In genomic region chr2:237682901-237683670, GRCh38 we compare ENCODE assay signal across 18 cellular contexts. TPM values are rescaled to one million over a fixed set of nuclear protein-coding genes. Genes with fewer than 3 reads are reported as not detected.
DNase-seq lines count a peak whose midpoint lies in the region; ATAC-seq and TF ChIP-seq lines count a peak whose summit lies in the region.
"Had no signal": no experiment of that assay in that cellular context is flagged by ENCODE, and none has a peak within 500 bp of the region (broad histone marks: within the 10 kb centered on the region; RNA-seq: fewer than 3 reads in every experiment).

No MANE protein-coding gene starts in this region.

- 87% methylated on average over 7 of the region's 18 CpGs; no CpG with 5 or more reads in 1 of the 2 experiments for WGBS in IMR-90 (ENCODE audit: extremely low coverage in 2 of 2, insufficient read length in 1 of 2), 2 experiments
- 95 to 97% methylated on average over 17 to 18 of the region's 18 CpGs for WGBS in endodermal cell (ENCODE audit: insufficient coverage in 1 of 2, insufficient read length in 1 of 2), 2 experiments
- WGBS in liver = 62% methylated on average over 18 of the region's 18 CpGs
- WGBS in spleen, 5 donors = 80 to 91% (median 86%) methylated on average over 17 to 18 of the region's 18 CpGs

- peaks cover 12% of the 10 kb centered on the region for H3K4me1 ChIP-seq in IMR-90 (ENCODE audit: control insufficient read depth, insufficient read depth, low read length)
- no peaks in the 10 kb centered on the region for H3K4me1 ChIP-seq in endodermal cell (ENCODE audit: control insufficient read depth, insufficient read depth, low read length)
- peaks cover 0 to 5% (median under 1%) of the 10 kb centered on the region in 4 donors for H3K4me1 ChIP-seq in liver (ENCODE audit: control insufficient read depth in 4 of 4, insufficient read depth in 4 of 4, low read length in 3 of 4)
- peaks cover 13 to 40% (median 27%) of the 10 kb centered on the region in 6 donors for H3K4me1 ChIP-seq in spleen
- H3K4me1 ChIP-seq: neural progenitor cell had no signal

- no peak overlapping the region for H3K4me2 ChIP-seq in IMR-90 (ENCODE audit: low read depth, low read length)
- H3K4me2 ChIP-seq: neural progenitor cell had no signal

- BruUV-seq in IMR-90 (replicated peaks; lab: Mats Ljungman, UMichigan) = no TSS peak

- peaks cover 2% of the 10 kb centered on the region; the same call in 1 of the 2 replicates for H3K36me3 ChIP-seq in IMR-90 (ENCODE audit: control insufficient read depth, insufficient read depth, low read length)
- H3K36me3 ChIP-seq in endodermal cell (ENCODE audit: control insufficient read depth, insufficient read depth, low read length) = peaks cover 78% of the 10 kb centered on the region
- no peaks in the 10 kb centered on the region for H3K36me3 ChIP-seq in liver (ENCODE audit: control insufficient read depth in 4 of 4, insufficient read depth in 3 of 4, low read depth in 1 of 4, low read length in 3 of 4)
- peaks cover 0 to 5% (median 0%) of the 10 kb centered on the region in 6 donors for H3K36me3 ChIP-seq in spleen
- H3K36me3 ChIP-seq: neural progenitor cell had no signal

- CTCF ChIA-PET in IMR-90 (lab: Yijun Ruan, JAX) = interaction anchor here (2.8 kb wide), 1 partner anchor 10 kb away, joined by 16 read pairs; no protein-coding TSS in a partner anchor

- no peak for TF ChIP-seq RAD21 in IMR-90 (IDR thresholded peaks at IDR 0.05; ENCODE audit: low read length)
- no peak for TF ChIP-seq RAD21 in liver (IDR thresholded peaks at IDR 0.05)

- H3K9ac ChIP-seq in IMR-90 (ENCODE audit: low read depth, low read length) (no peak overlapping the region), endodermal cell (ENCODE audit: extremely low read depth, low read length, poor library complexity, severe bottlenecking) (no peak overlapping the region), liver (ENCODE audit: low read depth in 1 of 2, low read length in 2 of 2) (no peak overlapping the region)
- H3K9ac ChIP-seq: GM23248, neural progenitor cell had no signal

- in situ Hi-C loops in IMR-90 (cut with MboI; ENCODE audit: low sequenced_read_pairs) = no loop called here

- H2AK5ac ChIP-seq in IMR-90 (ENCODE audit: low read depth, low read length) = no peak overlapping the region

- dilution Hi-C loops in IMR-90 (cut with HindIII; ENCODE audit: low sequenced_read_pairs, unreplicated experiment) = no loop called here

- H2AFZ ChIP-seq in IMR-90 (replicated peaks; ENCODE audit: low read length, poor library complexity) = no peak overlapping the region
- H2AFZ ChIP-seq: GM23248, neural progenitor cell had no signal

- intact Hi-C loops in IMR-90 (cut with micrococcal nuclease) (no loop called here), spleen (cut with DNase I; ENCODE audit: low total_unique reads) (no loop called here)

- H3K23ac ChIP-seq in IMR-90 (ENCODE audit: low read depth, low read length) = no peak overlapping the region

- no peak overlapping the region for H3K27ac ChIP-seq in IMR-90 (ENCODE audit: insufficient read depth, low read length)
- no peak overlapping the region for H3K27ac ChIP-seq in endodermal cell (ENCODE audit: low read depth, low read length)
- H3K27ac ChIP-seq in liver (ENCODE audit: low read depth in 1 of 2, low read length in 2 of 2) = no peak overlapping the region
- no peak overlapping the region for H3K27ac ChIP-seq in spleen
- H3K27ac ChIP-seq: epithelial cell of prostate, GM23248, neural progenitor cell had no signal

- H3K27me3 ChIP-seq in IMR-90 (ENCODE audit: control insufficient read depth, insufficient read depth, low read length) (no peaks in the 10 kb centered on the region), endodermal cell (ENCODE audit: control insufficient read depth, insufficient read depth, low read length, poor library complexity, severe bottlenecking) (no peaks in the 10 kb centered on the region), liver (ENCODE audit: control insufficient read depth in 4 of 4, insufficient read depth in 4 of 4, low read length in 3 of 4) (no peaks in the 10 kb centered on the region), spleen (replicated peaks in 1 of 7) (no peaks in the 10 kb centered on the region)
- H3K27me3 ChIP-seq: neural progenitor cell had no signal

- H3K4me3 Mint-ChIP-seq in endodermal cell = no peak overlapping the region
- H3K4me3 Mint-ChIP-seq: neural progenitor cell; stimulated activated naive CD8-positive, alpha-beta T cell treated with anti-CD3 and anti-CD28 coated beads, Interleukin-15, Interleukin-2, amounts not matched to agents 100 ng/mL and 50 ng/mL, for 24 hours had no signal

- DNase-seq in IMR-90 (no peak), endodermal cell (peak; percentile 32), spleen (peak; percentile 54), EL (no peak)
- DNase-seq in activated CD4-positive, CD25-positive, alpha-beta regulatory T cell treated with anti-CD3 and anti-CD28 coated beads, Interleukin-2, amount 50 U/mL, for 72 hours = no peak
- DNase-seq: activated CD4-positive, alpha-beta T cell treated with anti-CD3 and anti-CD28 coated beads, Interleukin-2, amount 50 U/mL, for 1 hour; activated naive CD4-positive, alpha-beta T cell treated with Interleukin-2 at 50 U/mL for 16 hours; activated T-cell treated with anti-CD3 and anti-CD28 coated beads for 4 hours; GM23248; Karpas-422; NCI-H1417 treated with DMSO at 0.1 percent for 48 hours; NCI-H2171 had no signal

- no peak overlapping the region for H2BK20ac ChIP-seq in IMR-90 (ENCODE audit: low read depth, low read length)

- no peak overlapping the region for H2BK120ac ChIP-seq in IMR-90 (ENCODE audit: low read depth, low read length)

- H3K9me3 ChIP-seq in IMR-90 (ENCODE audit: control insufficient read depth, insufficient read depth, low read length) (no peaks in the 10 kb centered on the region), endodermal cell (ENCODE audit: control insufficient read depth, low read length) (peaks cover 13% of the 10 kb centered on the region), liver (ENCODE audit: control insufficient read depth in 4 of 4, low read length in 3 of 4) (no peaks in the 10 kb centered on the region), spleen (no peaks in the 10 kb centered on the region)

- H3K4me1 Mint-ChIP-seq in endodermal cell = peaks cover 1% of the 10 kb centered on the region

- no peak overlapping the region for H3K4me3 ChIP-seq in IMR-90 (ENCODE audit: insufficient read depth, low read depth, low read length)
- H3K4me3 ChIP-seq in endodermal cell (ENCODE audit: low read length) = no peak overlapping the region
- H3K4me3 ChIP-seq in liver (ENCODE audit: low read depth in 1 of 3, low read length in 3 of 3) = no peak overlapping the region
- H3K4me3 ChIP-seq in spleen = no peak overlapping the region
- H3K4me3 ChIP-seq: GM23248, neural progenitor cell had no signal

- no peaks in the 10 kb centered on the region for H3K27me3 Mint-ChIP-seq in endodermal cell (ENCODE audit: insufficient read depth)
- H3K27me3 Mint-ChIP-seq: stimulated activated naive CD8-positive, alpha-beta T cell treated with anti-CD3 and anti-CD28 coated beads, Interleukin-15, Interleukin-2, amounts not matched to agents 100 ng/mL and 50 ng/mL, for 24 hours had no signal

- no peak overlapping the region for H2BK15ac ChIP-seq in IMR-90 (ENCODE audit: low read depth, low read length)

- peaks cover 8% of the 10 kb centered on the region; the same call in 1 of the 2 replicates for H4K20me1 ChIP-seq in IMR-90 (ENCODE audit: insufficient read depth, low read length)

- no peak overlapping the region for H3K18ac ChIP-seq in IMR-90 (ENCODE audit: low read depth, low read length)

- H3K36me3 Mint-ChIP-seq in endodermal cell (ENCODE audit: low read depth) = peaks cover 65% of the 10 kb centered on the region

- H3K9me3 Mint-ChIP-seq in endodermal cell = peaks cover 11% of the 10 kb centered on the region
- H3K9me3 Mint-ChIP-seq: neural progenitor cell; stimulated activated naive CD8-positive, alpha-beta T cell treated with anti-CD3 and anti-CD28 coated beads, Interleukin-15, Interleukin-2, amounts not matched to agents 100 ng/mL and 50 ng/mL, for 24 hours had no signal

- no peak overlapping the region for H2AK9ac ChIP-seq in IMR-90 (replicated peaks; ENCODE audit: low read depth, low read length, poor library complexity)

- ATAC-seq in IMR-90 (ENCODE audit: low read depth) (no peak), GM18502 (IDR thresholded peaks at IDR 0.05; ENCODE audit: poor library complexity, unreplicated experiment) (no peak), HG03280 (IDR thresholded peaks at IDR 0.05; ENCODE audit: unreplicated experiment) (no peak)

- H4K8ac ChIP-seq in IMR-90 (ENCODE audit: low read depth in 2 of 2, low read length in 2 of 2) = no peak overlapping the region

- peaks cover 15% of the 10 kb centered on the region for H3K9me1 ChIP-seq in IMR-90 (ENCODE audit: insufficient read depth, low read length)

- H2BK5ac ChIP-seq in IMR-90 (ENCODE audit: low read depth, low read length, poor library complexity, severe bottlenecking) = no peak overlapping the region

- TF ChIP-seq CTCF in IMR-90 (conservative IDR thresholded peaks at IDR 0.05; ENCODE audit: low read depth, low read length) (no peak), endodermal cell (conservative IDR thresholded peaks at IDR 0.05) (no peak), liver (IDR thresholded peaks at IDR 0.05; ENCODE audit: low read depth, low read length, missing input control) (no peak), spleen (IDR thresholded peaks at IDR 0.05 in 8 of 11, conservative IDR thresholded peaks at IDR 0.05 in 3 of 11) (no peak)

- no peak overlapping the region for H3K4ac ChIP-seq in IMR-90 (ENCODE audit: low read depth, low read length)

- TF ChIP-seq POLR2A in IMR-90 (IDR thresholded peaks at IDR 0.05; ENCODE audit: low read depth, low read length) (no peak), spleen (IDR thresholded peaks at IDR 0.05) (no peak)

- H4K5ac ChIP-seq in IMR-90 (ENCODE audit: low read depth, low read length) = no peak overlapping the region

- H3K14ac ChIP-seq in IMR-90 (replicated peaks; ENCODE audit: low read depth, low read length) = no peak overlapping the region

- H3K79me1 ChIP-seq in IMR-90 (ENCODE audit: low read depth in 1 of 2, low read length in 2 of 2) = peaks cover 29 to 77% of the 10 kb centered on the region in 2 experiments

- POLR2A ChIA-PET in IMR-90 (lab: Charles Lee; ENCODE audit: unreplicated experiment) = interaction anchor here (0.7 kb wide), 1 partner anchor 53 kb away, joined by 4 read pairs; no protein-coding TSS in a partner anchor

- H3K56ac ChIP-seq in IMR-90 (ENCODE audit: extremely low read depth, insufficient read depth, low read length) = no peak overlapping the region

- H3K27ac Mint-ChIP-seq in endodermal cell = no peak overlapping the region
- H3K27ac Mint-ChIP-seq: neural progenitor cell; stimulated activated naive CD8-positive, alpha-beta T cell treated with anti-CD3 and anti-CD28 coated beads, Interleukin-15, Interleukin-2, amounts not matched to agents 100 ng/mL and 50 ng/mL, for 24 hours had no signal

- peak overlapping the region; percentile 44; the same call in 1 of the 2 replicates for H4K91ac ChIP-seq in IMR-90 (ENCODE audit: insufficient read depth, low read depth, low read length)

RNA-seq across cellular contexts. Expression of gene LRRFIP1, which starts 55.7 kb away (rescaled TPM):
- 52.2 and 63.0 TPM in 2 replicates for total RNA-seq in IMR-90 (2012; rRNA removed)
- polyA plus RNA-seq in IMR-90 (2012; rRNA removed) = 47.4 and 54.4 TPM in 2 replicates
- polyA plus RNA-seq in IMR-90 (2012; cell fraction: cytosol; rRNA removed) = 22.4 and 32.2 TPM in 2 replicates
- 26.6 and 80.9 TPM in 2 replicates for polyA plus RNA-seq in IMR-90 (2012; cell fraction: nucleus; rRNA removed; ENCODE audit: low replicate concordance)
- 100 to 1,000 TPM; 102 to 132 TPM for total RNA-seq in endodermal cell
- polyA plus RNA-seq in endodermal cell (2013, experiment 1 of 2) = 54.2 TPM
- 58.4 TPM for polyA plus RNA-seq in endodermal cell (2013, experiment 2 of 2)
- 10 to 100 TPM; 13.3 to 56.1 TPM for total RNA-seq in liver
- polyA plus RNA-seq in liver = 10 to 100 TPM; 26.6 to 51.6 TPM
- 100 to 1,000 TPM; 110 to 164 (median 144) TPM for total RNA-seq in spleen
- 10 to 100 TPM; 40.4 to 46.3 (median 44.4) TPM for polyA plus RNA-seq in spleen

Comparison
In these comparisons a context has a peak if more than half of its experiments do, and no peak if none do; other contexts are left out.
1. DNase-seq: peak in endodermal cell (single experiment) and spleen (single experiment); none in IMR-90 (single experiment), EL (single experiment) and activated CD4-positive, CD25-positive, alpha-beta regulatory T cell treated with anti-CD3 and anti-CD28 coated beads, Interleukin-2, amount 50 U/mL, for 72 hours (single experiment).